In the genomic region with DNA sequence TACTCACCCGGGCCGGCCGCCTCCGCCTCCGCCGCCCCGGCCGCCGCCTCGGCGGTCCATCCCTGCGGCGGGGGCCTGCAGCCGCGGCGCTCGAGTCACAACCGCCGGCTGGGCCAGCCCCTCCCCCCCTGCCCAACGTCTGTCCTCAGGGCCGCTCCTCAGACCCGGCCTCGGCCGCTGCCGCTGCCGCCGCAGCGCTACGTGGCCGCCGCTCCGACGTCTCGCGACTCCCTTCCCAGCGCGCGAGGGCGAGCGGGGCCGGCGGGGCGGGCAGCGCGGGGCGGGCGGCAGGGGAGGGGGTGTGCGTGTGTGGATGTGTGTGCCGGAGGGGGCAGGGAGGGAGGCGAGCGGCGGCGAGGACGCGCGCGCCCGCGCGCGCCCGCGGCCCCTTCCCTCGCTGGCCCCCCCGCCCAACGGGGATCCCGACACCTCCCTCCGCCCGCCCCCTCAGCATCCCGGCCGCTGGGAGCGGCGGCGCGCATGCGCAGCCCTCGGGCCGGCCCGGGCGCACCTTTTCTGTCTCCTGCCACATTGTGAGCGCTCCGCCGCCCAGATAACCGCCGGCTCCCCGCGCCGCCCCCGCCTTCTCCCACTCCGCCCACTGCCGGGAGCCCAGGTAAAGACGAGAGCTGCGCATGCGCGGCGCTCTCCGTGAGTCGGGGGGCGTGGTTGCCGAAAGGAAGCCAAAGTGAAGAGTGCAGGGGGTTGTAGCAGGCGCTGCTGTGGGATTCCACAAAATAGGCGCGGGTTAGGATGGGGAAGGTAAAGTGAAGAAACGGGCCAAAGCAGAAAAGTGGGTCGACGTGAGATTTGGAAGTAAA, we compare ENCODE assay signal across 8 cellular contexts. TPM values are rescaled to one million over a fixed set of nuclear protein-coding genes. Genes with fewer than 3 reads are reported as not detected.
DNase-seq lines count a peak whose midpoint lies in the region; FAIRE-seq and TF ChIP-seq lines count a peak whose summit lies in the region.

ZNF652 (minus strand) TSS at position 349 of the 821 bp plus-strand sequence. CDS start 44,525 bp downstream, outside the sequence.

- TF ChIP-seq POLR2A in H54 (IDR thresholded peaks at IDR 0.05; ENCODE audit: low read depth, low read length), result peak; percentile 67
- TF ChIP-seq POLR2A in stomach (IDR thresholded peaks at IDR 0.05), result no peak

- peaks cover 26 to 51% (median 40%) of the 10 kb centered on the region in 4 donors for H3K4me1 ChIP-seq in stomach

- H3K27me3 ChIP-seq in MG63, result no peaks in the 10 kb centered on the region
- no peaks in the 10 kb centered on the region for H3K27me3 ChIP-seq in stomach

- H3K4me1 Mint-ChIP-seq in neural crest cell, result peaks cover 39% of the 10 kb centered on the region

- H3K27me3 Mint-ChIP-seq in neural crest cell (ENCODE audit: low read depth), result no peaks in the 10 kb centered on the region

- no peaks in the 10 kb centered on the region for H3K9me3 Mint-ChIP-seq in neural crest cell

- H3K4me3 ChIP-seq in MG63 (peak within 1 kb of the TSS; percentile 88), fibroblast of villous mesenchyme (ENCODE audit: low read depth, low read length) (peak within 1 kb of the TSS; percentile 94), stomach (peak within 1 kb of the TSS; percentile 80 to 98 (median 92))

- FAIRE-seq in H54 (lab: Jason Lieb, UNC), result no peak

- no peak for TF ChIP-seq EP300 in stomach (IDR thresholded peaks at IDR 0.05)

- H3K36me3 ChIP-seq in MG63 (no peaks in the 10 kb centered on the region), stomach (peaks cover 0 to 3% (median 0%) of the 10 kb centered on the region in 4 donors)

- H3K27ac Mint-ChIP-seq in neural crest cell (ENCODE audit: unreplicated experiment), result peak within 1 kb of the TSS; percentile 90

- peak within 1 kb of the TSS; percentile 93 to 99 (median 97) for H3K27ac ChIP-seq in stomach

- H3K9me3 ChIP-seq in MG63 (no peaks in the 10 kb centered on the region), stomach (no peaks in the 10 kb centered on the region)

- no peak for TF ChIP-seq CTCF in fibroblast of villous mesenchyme (IDR thresholded peaks at IDR 0.05; ENCODE audit: insufficient read depth, low read depth, low read length)
- TF ChIP-seq CTCF in neural crest cell (conservative IDR thresholded peaks at IDR 0.05), result no peak
- TF ChIP-seq CTCF in stomach (IDR thresholded peaks at IDR 0.05), result no peak

- no peaks in the 10 kb centered on the region for H3K36me3 Mint-ChIP-seq in neural crest cell (ENCODE audit: low read depth)

- H3K4me3 Mint-ChIP-seq in neural crest cell, result peak within 1 kb of the TSS; percentile 99

- intact Hi-C loops in stomach (cut with DNase I; ENCODE audit: low total_unique reads), result no loop called here

- DNase-seq in EH (ENCODE audit: low read depth) (peak; percentile 88), H54 (ENCODE audit: insufficient read length, low spot score) (peak; percentile 95), MG63 (peak; percentile 93), SHP77 (lab: John Stamatoyannopoulos, UW) (peak; percentile 96 to 98), activated gamma-delta T cell (lab: John Stamatoyannopoulos, UW) (peak; percentile 90), fibroblast of villous mesenchyme (ENCODE audit: low read depth) (peak; percentile 80), neural crest cell (ENCODE audit: low read depth, low spot score) (peak; percentile 76), stomach (peak; percentile 97)

- WGBS in stomach, 5 donors, result 0% methylated on average over 21 to 96 of the region's 106 CpGs

RNA-seq across cellular contexts. Expression of gene ZNF652, which starts in this region (rescaled TPM):
- total RNA-seq in MG63 (2014; rRNA removed; shearing (Covaris generic); ENCODE audit: low replicate concordance), result 5.5 and 8.1 TPM in 2 replicates
- total RNA-seq in fibroblast of villous mesenchyme (20.6 and 24.6 TPM in 2 replicates), neural crest cell (42.1 and 44.1 TPM in 2 replicates), stomach (10 to 100 TPM; 31.3 to 89.3 (median 46.9) TPM)
- polyA plus RNA-seq in stomach, result 10 to 100 TPM; 16.4 to 21.5 (median 17.1) TPM

Comparison
In these comparisons a context has a peak if more than half of its experiments do, and no peak if none do; other contexts are left out.
1. Peak in every context shown above with its lines: DNase-seq, H3K4me3 ChIP-seq and H3K27ac ChIP-seq.